23 cellular contexts compared by ENCODE assay signal in genomic region chr21:45545236-45545570, GRCh38. TPM values are rescaled to one million over a fixed set of nuclear protein-coding genes. Genes with fewer than 3 reads are reported as not detected.
DNase-seq lines count a peak whose midpoint lies in the region; ATAC-seq, FAIRE-seq and TF ChIP-seq lines count a peak whose summit lies in the region.
"Had no signal": no experiment of that assay in that cellular context is flagged by ENCODE, and none has a peak within 500 bp of the region (broad histone marks: within the 10 kb centered on the region; RNA-seq: fewer than 3 reads in every experiment).

No MANE protein-coding gene starts in this region.

- BruUV-seq in GM12878 (replicated peaks; lab: Mats Ljungman, UMichigan) = no TSS peak

- TF ChIP-seq RAD21 in GM12878 (IDR thresholded peaks at IDR 0.05; ENCODE audit: insufficient read depth, low read depth, low read length) = no peak

- H3K4me1 Mint-ChIP-seq in activated naive CD8-positive, alpha-beta T cell treated with anti-CD3 and anti-CD28 coated beads, Interleukin-2, amount 10 ng/mL, durations not matched to agents 7 days and 5 days = peaks cover 14% of the 10 kb centered on the region
- peaks cover 14% of the 10 kb centered on the region for H3K4me1 Mint-ChIP-seq in activated naive CD8-positive, alpha-beta T cell treated with anti-CD3 and anti-CD28 coated beads for 36 hours
- peaks cover 5 to 39% (median 30%) of the 10 kb centered on the region in 4 donors for H3K4me1 Mint-ChIP-seq in naive thymus-derived CD8-positive, alpha-beta T cell

- ATAC-seq in activated naive CD8-positive, alpha-beta T cell treated with anti-CD3 and anti-CD28 coated beads, Interleukin-2, amount 10 ng/mL, durations not matched to agents 7 days and 5 days (ENCODE audit: low read depth) = no peak
- no peak for ATAC-seq in GM12878
- no peak for ATAC-seq in naive thymus-derived CD8-positive, alpha-beta T cell
- no peak for ATAC-seq in sciatic nerve
- no peak for ATAC-seq in HG03159 (IDR thresholded peaks at IDR 0.05; ENCODE audit: unreplicated experiment)
- ATAC-seq: HCT116 had no signal

- DNase-seq in activated naive CD8-positive, alpha-beta T cell treated with anti-CD3 and anti-CD28 coated beads, Interleukin-2, amount 10 ng/mL, durations not matched to agents 7 days and 5 days = no peak
- no peak for DNase-seq in activated naive CD8-positive, alpha-beta T cell treated with anti-CD3 and anti-CD28 coated beads for 36 hours
- DNase-seq in GM12878 (ENCODE audit: low read depth, low spot score) = no peak
- DNase-seq in naive thymus-derived CD8-positive, alpha-beta T cell = no peak
- DNase-seq in sciatic nerve (ENCODE audit: low spot score) = peak; percentile 26
- no peak for DNase-seq in activated CD4-positive, alpha-beta T cell treated with anti-CD3 and anti-CD28 coated beads, Interleukin-2, amount 50 U/mL, for 1 hour
- DNase-seq in activated CD4-positive, alpha-beta T cell treated with anti-CD3 and anti-CD28 coated beads for 1 hour = no peak
- DNase-seq: 8988T; BE2C; CD4-positive, CD25-positive, alpha-beta regulatory T cell; DMS53; EL; GM23248; MM.1S; NCI-H1105; NCI-H1694; NCI-H510A treated with DMSO at 0.1 percent for 48 hours; NCI-H774; OCI-M1; SHP77 had no signal

- no peak overlapping the region for H3K27ac ChIP-seq in GM12878 (ENCODE audit: control insufficient read depth, insufficient read depth)
- H3K27ac ChIP-seq: GM23248 had no signal

- H3K4me1 ChIP-seq in GM12878 (ENCODE audit: control insufficient read depth, insufficient read depth, low read length) = peaks cover 20% of the 10 kb centered on the region

- no peak for TF ChIP-seq POLR2A in GM12878 (IDR thresholded peaks at IDR 0.05; ENCODE audit: low read depth, low read length)

- no peak for TF ChIP-seq EP300 in GM12878 (IDR thresholded peaks at IDR 0.05; ENCODE audit: borderline replicate concordance in 1 of 2, control insufficient read depth in 1 of 2, low read depth in 2 of 2, low read length in 2 of 2)

- H3K9me3 ChIP-seq in GM12878 (replicated peaks; ENCODE audit: control insufficient read depth, insufficient read depth, low read length) = no peaks in the 10 kb centered on the region
- H3K9me3 ChIP-seq: BE2C had no signal

- H3K36me3 Mint-ChIP-seq in activated naive CD8-positive, alpha-beta T cell treated with anti-CD3 and anti-CD28 coated beads, Interleukin-2, amount 10 ng/mL, durations not matched to agents 7 days and 5 days = no peaks in the 10 kb centered on the region
- peaks cover 11% of the 10 kb centered on the region for H3K36me3 Mint-ChIP-seq in activated naive CD8-positive, alpha-beta T cell treated with anti-CD3 and anti-CD28 coated beads for 36 hours
- H3K36me3 Mint-ChIP-seq in naive thymus-derived CD8-positive, alpha-beta T cell = no peaks in the 10 kb centered on the region
- H3K36me3 Mint-ChIP-seq: CD4-positive, CD25-positive, alpha-beta regulatory T cell had no signal

- no peaks in the 10 kb centered on the region for H3K9me3 Mint-ChIP-seq in activated naive CD8-positive, alpha-beta T cell treated with anti-CD3 and anti-CD28 coated beads, Interleukin-2, amount 10 ng/mL, durations not matched to agents 7 days and 5 days
- H3K9me3 Mint-ChIP-seq in activated naive CD8-positive, alpha-beta T cell treated with anti-CD3 and anti-CD28 coated beads for 36 hours = no peaks in the 10 kb centered on the region
- H3K9me3 Mint-ChIP-seq in naive thymus-derived CD8-positive, alpha-beta T cell = peaks cover 0 to 1% (median 0%) of the 10 kb centered on the region in 9 donors
- H3K9me3 Mint-ChIP-seq: CD4-positive, CD25-positive, alpha-beta regulatory T cell had no signal

- peaks cover 16% of the 10 kb centered on the region for H3K79me2 ChIP-seq in GM12878 (ENCODE audit: control insufficient read depth, insufficient read depth, low read length)

- intact Hi-C loops in GM12878 (cut with micrococcal nuclease; ENCODE audit: unreplicated experiment) = loop anchor here (10.0 kb wide), 1 partner anchor 70 kb away; no protein-coding TSS in a partner anchor
- intact Hi-C loops in sciatic nerve (cut with DNase I) = loop anchor here (5.0 kb wide), 1 partner anchor 92 kb away; no protein-coding TSS in a partner anchor

- RAD21 ChIA-PET in GM12878 (lab: Charles Lee; ENCODE audit: unreplicated experiment) = no interaction called here

- POLR2A ChIA-PET in activated naive CD8-positive, alpha-beta T cell treated with anti-CD3 and anti-CD28 coated beads, Interleukin-2, amount 10 ng/mL, durations not matched to agents 7 days and 5 days (lab: Charles Lee) = no interaction called here
- POLR2A ChIA-PET in GM12878 (lab: Charles Lee) = no interaction called here
- POLR2A ChIA-PET in naive thymus-derived CD8-positive, alpha-beta T cell (lab: Charles Lee) = interaction anchor here (1.3 kb wide), 1 partner anchor 11 kb away, joined by 4 read pairs; no protein-coding TSS in a partner anchor

- no peaks in the 10 kb centered on the region; a peak in 1 of 4 replicates for H3K36me3 ChIP-seq in GM12878 (ENCODE audit: control insufficient read depth in 2 of 2, insufficient read depth in 2 of 2, low read length in 1 of 2)
- H3K36me3 ChIP-seq: BE2C had no signal

- no peak overlapping the region for H2AFZ ChIP-seq in GM12878 (ENCODE audit: control insufficient read depth, low read depth, low read length)
- H2AFZ ChIP-seq: GM23248 had no signal

- H3K27me3 Mint-ChIP-seq in activated naive CD8-positive, alpha-beta T cell treated with anti-CD3 and anti-CD28 coated beads, Interleukin-2, amount 10 ng/mL, durations not matched to agents 7 days and 5 days = no peaks in the 10 kb centered on the region
- no peaks in the 10 kb centered on the region for H3K27me3 Mint-ChIP-seq in activated naive CD8-positive, alpha-beta T cell treated with anti-CD3 and anti-CD28 coated beads for 36 hours
- no peaks in the 10 kb centered on the region for H3K27me3 Mint-ChIP-seq in naive thymus-derived CD8-positive, alpha-beta T cell
- H3K27me3 Mint-ChIP-seq: CD4-positive, CD25-positive, alpha-beta regulatory T cell had no signal

- in situ Hi-C loops in GM12878 (cut with MboI) = no loop called here

- FAIRE-seq in GM12878 (lab: Jason Lieb, UNC) = peak; percentile 7
- FAIRE-seq: GM19239 had no signal

- no peak overlapping the region for H3K4me3 Mint-ChIP-seq in activated naive CD8-positive, alpha-beta T cell treated with anti-CD3 and anti-CD28 coated beads, Interleukin-2, amount 10 ng/mL, durations not matched to agents 7 days and 5 days
- H3K4me3 Mint-ChIP-seq in activated naive CD8-positive, alpha-beta T cell treated with anti-CD3 and anti-CD28 coated beads for 36 hours = no peak overlapping the region
- peak overlapping the region in 2 of 10 donors; percentile 4 to 5 for H3K4me3 Mint-ChIP-seq in naive thymus-derived CD8-positive, alpha-beta T cell

- no peaks in the 10 kb centered on the region for H4K20me1 ChIP-seq in GM12878 (ENCODE audit: control insufficient read depth, insufficient read depth)

- no peak overlapping the region for H3K4me3 ChIP-seq in GM12878
- H3K4me3 ChIP-seq: GM23248 had no signal

- H3K27ac Mint-ChIP-seq in activated naive CD8-positive, alpha-beta T cell treated with anti-CD3 and anti-CD28 coated beads, Interleukin-2, amount 10 ng/mL, durations not matched to agents 7 days and 5 days = peak overlapping the region; percentile 4
- no peak overlapping the region for H3K27ac Mint-ChIP-seq in activated naive CD8-positive, alpha-beta T cell treated with anti-CD3 and anti-CD28 coated beads for 36 hours
- H3K27ac Mint-ChIP-seq in naive thymus-derived CD8-positive, alpha-beta T cell = peak overlapping the region in 7 of 10 donors; percentile 1 to 44 (median 23)
- H3K27ac Mint-ChIP-seq: CD4-positive, CD25-positive, alpha-beta regulatory T cell had no signal

- no peak overlapping the region for H3K4me2 ChIP-seq in GM12878 (ENCODE audit: control insufficient read depth, insufficient read depth)

- SMC1A ChIA-PET in GM12878 (lab: Charles Lee; ENCODE audit: uncharacterized antibody, unreplicated experiment) = no interaction called here

- CTCF ChIA-PET in GM12878 (lab: Yijun Ruan, JAX) = no interaction called here

- no peak for TF ChIP-seq CTCF in GM12878 (IDR thresholded peaks at IDR 0.05 in 2 of 3, conservative IDR thresholded peaks at IDR 0.05 in 1 of 3; ENCODE audit: control insufficient read depth in 2 of 3, extremely low read depth in 1 of 3, insufficient read depth in 1 of 3, low read depth in 3 of 3, low read length in 3 of 3)

- 88% methylated on average over 6 of the region's 6 CpGs for WGBS in GM12878 (ENCODE audit: insufficient coverage, insufficient replicate concordance, low lambda C conversion rate, missing lambda C conversion rate)

- no peak overlapping the region for H3K9ac ChIP-seq in GM12878 (ENCODE audit: control insufficient read depth, insufficient read depth, low read length)
- H3K9ac ChIP-seq: GM23248 had no signal

- H3K27me3 ChIP-seq in GM12878 (replicated peaks in 1 of 2; ENCODE audit: control insufficient read depth in 2 of 2, insufficient read depth in 2 of 2, low read length in 1 of 2) = no peaks in the 10 kb centered on the region
- H3K27me3 ChIP-seq: BE2C had no signal

RNA-seq across cellular contexts. Expression of gene SLC19A1, which starts 3.0 kb away (rescaled TPM):
- 10 to 100 TPM; 34.3 to 38.4 TPM for total RNA-seq in activated naive CD8-positive, alpha-beta T cell treated with anti-CD3 and anti-CD28 coated beads, Interleukin-2, amount 10 ng/mL, durations not matched to agents 7 days and 5 days
- 10 to 100 TPM; 63.2 to 64.0 TPM for total RNA-seq in activated naive CD8-positive, alpha-beta T cell treated with anti-CD3 and anti-CD28 coated beads for 36 hours
- total RNA-seq in GM12878 (2013; cell fraction: nucleolus; rRNA removed) = 66.8 and 69.0 TPM in 2 replicates
- 14.7 and 18.4 TPM in 2 replicates for total RNA-seq in GM12878 (2014; rRNA removed)
- total RNA-seq in GM12878 (2014; rRNA removed; fragmentation: Illumina TruSeq; extraction: Trizol) = 5.5 and 6.1 TPM in 2 replicates
- total RNA-seq in GM12878 (2021) = 43.8 and 49.7 TPM in 2 replicates
- 3.7 TPM for polyA plus RNA-seq in GM12878 (2011; ENCODE audit: low read depth)
- polyA plus RNA-seq in GM12878 (2011; rRNA removed) = 1.9 and 5.6 TPM in 2 replicates
- 10.4 and 16.7 TPM in 2 replicates for polyA plus RNA-seq in GM12878 (2011; cell fraction: cytosol; rRNA removed)
- polyA plus RNA-seq in GM12878 (2011; cell fraction: nucleus; rRNA removed) = 36.7 and 53.6 TPM in 2 replicates
- 12.3 and 13.1 TPM in 2 replicates for polyA plus RNA-seq in GM12878 (2012)
- polyA plus RNA-seq in GM12878 (2014; fragmentation: Illumina TruSeq; extraction: Trizol) = 1.6 and 3.5 TPM in 2 replicates
- 1 to 10 TPM in 1 of 2 experiments, under 1 TPM in 1; 0.42 to 1.5 TPM for polyA plus RNA-seq in GM12878 (2014; fragmentation: Nextera tagmentation; extraction: Ambion mirVana)
- polyA plus RNA-seq in GM12878 (2014; rRNA removed) = 23.8 and 29.8 TPM in 2 replicates
- 10 to 100 TPM; 40.3 to 42.0 TPM for polyA plus RNA-seq in GM12878 (2016; fragmentation: Nextera tagmentation; extraction: Ambion mirVana)
- polyA minus RNA-seq in GM12878 (2011; rRNA and poly(A)+ RNA removed) = 16.2 and 21.9 TPM in 2 replicates
- 9.0 and 10.3 TPM in 2 replicates for polyA minus RNA-seq in GM12878 (2011; cell fraction: cytosol; rRNA and poly(A)+ RNA removed)
- 12.1 and 17.7 TPM in 2 replicates for polyA minus RNA-seq in GM12878 (2011; cell fraction: nucleus; rRNA and poly(A)+ RNA removed)
- 10 to 100 TPM; 10.2 to 14.4 TPM for total RNA-seq in naive thymus-derived CD8-positive, alpha-beta T cell
- polyA plus RNA-seq in naive thymus-derived CD8-positive, alpha-beta T cell = 10 to 100 TPM in 1 of 3 donors, 1 to 10 TPM in 2; 4.6 to 12.1 (median 9.3) TPM
- 10.2 TPM for total RNA-seq in sciatic nerve
